In the genomic region with DNA sequence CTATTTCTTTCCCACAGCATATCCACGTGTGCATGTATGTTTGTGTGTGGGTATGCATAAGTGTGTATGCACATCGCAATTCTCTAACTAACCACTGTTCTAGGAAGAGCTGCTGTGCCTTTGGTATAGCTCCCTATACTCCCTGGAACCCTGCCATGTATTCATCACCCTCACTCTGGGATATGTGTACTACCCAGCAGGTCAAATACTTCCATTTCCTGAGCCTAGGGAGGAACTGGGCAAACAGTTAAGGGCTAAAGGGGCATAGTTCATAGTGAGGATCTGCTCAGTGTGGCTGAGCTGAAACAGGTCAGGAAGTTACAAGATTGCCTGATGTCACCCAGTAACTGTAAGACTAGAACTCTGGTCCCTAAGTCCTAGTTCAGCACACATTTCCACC, we compare ENCODE assay signal across 16 cellular contexts.
DNase-seq lines count a peak whose midpoint lies in the region; TF ChIP-seq lines count a peak whose summit lies in the region.
"Had no signal": no experiment of that assay in that cellular context is flagged by ENCODE, and none has a peak within 500 bp of the region (broad histone marks: within the 10 kb centered on the region; RNA-seq: fewer than 3 reads in every experiment).

No MANE protein-coding gene starts in this region.

- peak overlapping the region; percentile 26 for H3K23ac ChIP-seq in trophoblast cell (ENCODE audit: low read length)

- H3K4me2 ChIP-seq in trophoblast cell (ENCODE audit: low read length) = no peak overlapping the region

- no peak overlapping the region for H2BK120ac ChIP-seq in trophoblast cell (ENCODE audit: insufficient read depth, low read length, poor library complexity)

- H3K18ac ChIP-seq in trophoblast cell (ENCODE audit: low read length) = no peak overlapping the region

- H3K4ac ChIP-seq in trophoblast cell (ENCODE audit: low read depth, low read length) = no peak overlapping the region

- no peak overlapping the region for H4K8ac ChIP-seq in trophoblast cell (ENCODE audit: low read depth, low read length)

- H3K9me3 ChIP-seq in trophoblast cell (ENCODE audit: insufficient read depth, low read depth, low read length) (peaks cover 1% of the 10 kb centered on the region), uterus (no peaks in the 10 kb centered on the region)
- H3K9me3 ChIP-seq: SJSA1 had no signal

- intact Hi-C loops in activated T-helper 2 cell treated with anti-CD3 and anti-CD28 coated beads, Interferon-gamma antibody, Interleukin-2, Interleukin-4, amounts not matched to agents 10 μg/mL and 5 μg/mL and 100 μg/mL, durations not matched to agents 14 hours and 24 hours and 36 hours (cut with micrococcal nuclease) = loop anchor here (5.0 to 10.0 kb wide), 5 partner anchors 36 to 552 kb away; partner anchors contain the start of gene TLE3
- intact Hi-C loops in uterus (cut with DNase I; ENCODE audit: low total_unique reads) = no loop called here

- no peak overlapping the region for H3K27ac ChIP-seq in trophoblast cell (ENCODE audit: low read depth, low read length)
- no peak overlapping the region for H3K27ac ChIP-seq in uterus
- H3K27ac ChIP-seq: SJSA1 had no signal

- no CpG with 5 or more reads among the region's 2 CpGs for WGBS in trophoblast cell (ENCODE audit: extremely low coverage, insufficient coverage, insufficient read length)

- DNase-seq in NCI-H345 (lab: John Stamatoyannopoulos, UW) (peak; percentile 3), NCI-H345 treated with DMSO at 0.1 percent for 48 hours (lab: John Stamatoyannopoulos, UW; ENCODE audit: unreplicated experiment) (no peak), HuH-7 (ENCODE audit: low spot score) (peak; percentile 30), trophoblast cell (no peak), NCI-H748 (lab: John Stamatoyannopoulos, UW; ENCODE audit: unreplicated experiment) (no peak), nucleus accumbens (lab: John Stamatoyannopoulos, UW) (no peak), uterus (no peak)
- no peak for DNase-seq in activated T-helper 2 cell treated with anti-CD3 and anti-CD28 coated beads, Interferon-gamma antibody, Interleukin-2, Interleukin-4, amounts not matched to agents 10 μg/mL and 5 μg/mL and 100 μg/mL, durations not matched to agents 14 hours and 24 hours and 36 hours (ENCODE audit: low spot score)
- DNase-seq: activated naive CD4-positive, alpha-beta T cell treated with anti-CD3 and anti-CD28 coated beads for 36 hours; foreskin fibroblast; Kasumi-1; mesenchymal stem cell; NCI-H2081 treated with DMSO at 0.1 percent for 48 hours; stimulated activated CD4-positive, alpha-beta T cell treated with anti-CD3 and anti-CD28 coated beads, Interleukin-4, amount 100 ng/mL, for 4 hours had no signal

- H3K4me1 ChIP-seq in trophoblast cell (ENCODE audit: control insufficient read depth in 1 of 2, insufficient read depth in 2 of 2, low read length in 2 of 2) (no peaks in the 10 kb centered on the region), uterus (no peaks in the 10 kb centered on the region)

- H3K9me3 Mint-ChIP-seq in activated T-helper 2 cell treated with anti-CD3 and anti-CD28 coated beads, Interferon-gamma antibody, Interleukin-2, Interleukin-4, amounts not matched to agents 10 μg/mL and 5 μg/mL and 100 μg/mL, durations not matched to agents 14 hours and 24 hours and 36 hours = peaks cover 31% of the 10 kb centered on the region

- H4K12ac ChIP-seq in trophoblast cell (ENCODE audit: low read depth, low read length) = no peak overlapping the region

- H3K27ac Mint-ChIP-seq in activated T-helper 2 cell treated with anti-CD3 and anti-CD28 coated beads, Interferon-gamma antibody, Interleukin-2, Interleukin-4, amounts not matched to agents 10 μg/mL and 5 μg/mL and 100 μg/mL, durations not matched to agents 14 hours and 24 hours and 36 hours = peak overlapping the region; percentile 68
- H3K27ac Mint-ChIP-seq: activated naive CD4-positive, alpha-beta T cell treated with anti-CD3 and anti-CD28 coated beads for 36 hours; type B pancreatic cell had no signal

- H3K79me1 ChIP-seq in trophoblast cell (ENCODE audit: low read length) = no peaks in the 10 kb centered on the region

- H3K79me2 ChIP-seq in trophoblast cell (ENCODE audit: control insufficient read depth, insufficient read depth, low read length, poor library complexity) = no peaks in the 10 kb centered on the region

- H3K14ac ChIP-seq in trophoblast cell (ENCODE audit: low read length) = no peak overlapping the region

- peaks cover 5% of the 10 kb centered on the region for H3K27me3 Mint-ChIP-seq in activated T-helper 2 cell treated with anti-CD3 and anti-CD28 coated beads, Interferon-gamma antibody, Interleukin-2, Interleukin-4, amounts not matched to agents 10 μg/mL and 5 μg/mL and 100 μg/mL, durations not matched to agents 14 hours and 24 hours and 36 hours (ENCODE audit: low read depth)

- TF ChIP-seq CTCF in uterus (IDR thresholded peaks at IDR 0.05) = no peak

- H2BK12ac ChIP-seq in trophoblast cell (ENCODE audit: low read length) = no peak overlapping the region

- no peak overlapping the region for H2BK5ac ChIP-seq in trophoblast cell (ENCODE audit: low read depth, low read length, poor library complexity)

- no peak for TF ChIP-seq POLR2A in uterus (IDR thresholded peaks at IDR 0.05)

- H3K4me3 ChIP-seq in trophoblast cell (ENCODE audit: low read depth, low read length) (no peak overlapping the region), uterus (no peak overlapping the region)
- H3K4me3 ChIP-seq: SJSA1 had no signal

- H3K4me3 Mint-ChIP-seq in activated T-helper 2 cell treated with anti-CD3 and anti-CD28 coated beads, Interferon-gamma antibody, Interleukin-2, Interleukin-4, amounts not matched to agents 10 μg/mL and 5 μg/mL and 100 μg/mL, durations not matched to agents 14 hours and 24 hours and 36 hours (ENCODE audit: low read depth) = no peak overlapping the region
- H3K4me3 Mint-ChIP-seq: activated naive CD4-positive, alpha-beta T cell treated with anti-CD3 and anti-CD28 coated beads for 36 hours; type B pancreatic cell had no signal

- H3K9ac ChIP-seq in trophoblast cell (ENCODE audit: low read length) = no peak overlapping the region

- no peak overlapping the region for H2AK5ac ChIP-seq in trophoblast cell (ENCODE audit: low read length)

- H4K91ac ChIP-seq in trophoblast cell (ENCODE audit: low read depth, low read length) = no peak overlapping the region

- peaks cover 29% of the 10 kb centered on the region for H3K36me3 Mint-ChIP-seq in activated T-helper 2 cell treated with anti-CD3 and anti-CD28 coated beads, Interferon-gamma antibody, Interleukin-2, Interleukin-4, amounts not matched to agents 10 μg/mL and 5 μg/mL and 100 μg/mL, durations not matched to agents 14 hours and 24 hours and 36 hours (ENCODE audit: low read depth)

- no peak overlapping the region for H2AFZ ChIP-seq in trophoblast cell (ENCODE audit: insufficient read depth, low read length, poor library complexity)

- H3K27me3 ChIP-seq in trophoblast cell (ENCODE audit: insufficient read depth, low read length) (no peaks in the 10 kb centered on the region), uterus (no peaks in the 10 kb centered on the region)
- H3K27me3 ChIP-seq: SJSA1 had no signal

- H3K36me3 ChIP-seq in trophoblast cell (ENCODE audit: control insufficient read depth in 1 of 2, insufficient read depth in 2 of 2, low read length in 2 of 2) (no peaks in the 10 kb centered on the region), uterus (no peaks in the 10 kb centered on the region)
- H3K36me3 ChIP-seq: SJSA1 had no signal

- peaks cover 51% of the 10 kb centered on the region for H3K4me1 Mint-ChIP-seq in activated T-helper 2 cell treated with anti-CD3 and anti-CD28 coated beads, Interferon-gamma antibody, Interleukin-2, Interleukin-4, amounts not matched to agents 10 μg/mL and 5 μg/mL and 100 μg/mL, durations not matched to agents 14 hours and 24 hours and 36 hours (ENCODE audit: low read depth)

Comparison
In these comparisons a context has a peak if more than half of its experiments do, and no peak if none do; other contexts are left out.
1. DNase-seq: peak in NCI-H345 (single experiment) and HuH-7 (single experiment); none in NCI-H345 treated with DMSO at 0.1 percent for 48 hours (single experiment), activated T-helper 2 cell treated with anti-CD3 and anti-CD28 coated beads, Interferon-gamma antibody, Interleukin-2, Interleukin-4, amounts not matched to agents 10 μg/mL and 5 μg/mL and 100 μg/mL, durations not matched to agents 14 hours and 24 hours and 36 hours (single experiment), trophoblast cell (0 of 2), NCI-H748 (single experiment), nucleus accumbens (0 of 56) and uterus (0 of 2).